In the genomic region with DNA sequence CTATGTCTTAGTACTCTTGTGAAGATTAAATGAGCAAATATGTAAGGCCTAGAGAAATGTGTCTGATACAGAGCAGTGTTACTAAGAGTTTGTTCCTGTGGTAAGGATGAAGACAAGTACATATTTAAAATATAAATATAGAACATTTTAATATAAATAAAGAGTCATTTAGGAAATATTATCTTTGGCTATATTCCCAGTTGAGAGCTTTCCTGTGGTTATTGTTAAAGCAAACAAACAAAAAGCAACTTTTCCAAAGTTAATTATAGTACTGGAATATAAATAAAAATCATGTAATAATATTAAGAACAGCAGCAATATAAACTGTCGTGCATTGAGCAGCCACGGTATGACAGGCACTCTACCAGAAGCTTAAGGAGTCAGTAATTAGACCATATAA, we compare ENCODE assay signal across 19 cellular contexts.
DNase-seq lines count a peak whose midpoint lies in the region; ATAC-seq and TF ChIP-seq lines count a peak whose summit lies in the region.
"Had no signal": no experiment of that assay in that cellular context is flagged by ENCODE, and none has a peak within 500 bp of the region (broad histone marks: within the 10 kb centered on the region; RNA-seq: fewer than 3 reads in every experiment).

No MANE protein-coding gene starts in this region.

- ATAC-seq in activated T-cell treated with anti-CD3 and anti-CD28 coated beads, Interleukin-2, amount 50 U/mL, for 72 hours (replicated peaks in 1 of 2), result no peak
- no peak for ATAC-seq in GM21619 (IDR thresholded peaks at IDR 0.05; ENCODE audit: unreplicated experiment)
- ATAC-seq: left cardiac atrium had no signal

- no peaks in the 10 kb centered on the region for H3K9me3 ChIP-seq in MG63
- H3K9me3 ChIP-seq: esophagus muscularis mucosa, transverse colon had no signal

- H3K4me3 ChIP-seq in MG63, result no peak overlapping the region
- H3K4me3 ChIP-seq: esophagus muscularis mucosa, skin epidermis, transverse colon had no signal

- peaks cover 94% of the 10 kb centered on the region for H3K4me1 Mint-ChIP-seq in activated T-cell treated with anti-CD3 and anti-CD28 coated beads, Interleukin-2, amount 50 U/mL, for 72 hours (ENCODE audit: low read depth)
- peaks cover 45% of the 10 kb centered on the region for H3K4me1 Mint-ChIP-seq in osteocyte (ENCODE audit: unreplicated experiment)

- H3K27me3 ChIP-seq in MG63, result no peaks in the 10 kb centered on the region
- H3K27me3 ChIP-seq: esophagus muscularis mucosa, transverse colon had no signal

- in situ Hi-C loops in KBM-7 (cut with MboI; ENCODE audit: low pct_unique_long_range_greater_than_20kb, low sequenced_read_pairs), result loop anchor here (25.0 kb wide), 1 partner anchor 339 kb away; no protein-coding TSS in a partner anchor

- H3K4me3 Mint-ChIP-seq in activated T-cell treated with anti-CD3 and anti-CD28 coated beads, Interleukin-2, amount 50 U/mL, for 72 hours, result peak overlapping the region; percentile 21 to 83
- H3K4me3 Mint-ChIP-seq in osteocyte (ENCODE audit: unreplicated experiment), result no peak overlapping the region

- peaks cover 15 to 28% of the 10 kb centered on the region in 2 donors for H3K36me3 Mint-ChIP-seq in activated T-cell treated with anti-CD3 and anti-CD28 coated beads, Interleukin-2, amount 50 U/mL, for 72 hours (ENCODE audit: insufficient read depth in 2 of 2)
- H3K36me3 Mint-ChIP-seq in osteocyte (ENCODE audit: unreplicated experiment), result peaks cover 9% of the 10 kb centered on the region

- no peaks in the 10 kb centered on the region for H3K27me3 Mint-ChIP-seq in activated T-cell treated with anti-CD3 and anti-CD28 coated beads, Interleukin-2, amount 50 U/mL, for 72 hours (ENCODE audit: low read depth)
- no peaks in the 10 kb centered on the region for H3K27me3 Mint-ChIP-seq in osteocyte (ENCODE audit: unreplicated experiment)

- H3K9me3 Mint-ChIP-seq in activated T-cell treated with anti-CD3 and anti-CD28 coated beads, Interleukin-2, amount 50 U/mL, for 72 hours, result peaks cover 3 to 8% of the 10 kb centered on the region in 2 donors
- peaks cover 14% of the 10 kb centered on the region for H3K9me3 Mint-ChIP-seq in osteocyte (ENCODE audit: unreplicated experiment)

- no peak for TF ChIP-seq CTCF in osteocyte (IDR thresholded peaks at IDR 0.05)

- H3K36me3 ChIP-seq in MG63, result no peaks in the 10 kb centered on the region
- H3K36me3 ChIP-seq: esophagus muscularis mucosa, transverse colon had no signal

- H3K27ac Mint-ChIP-seq in activated T-cell treated with anti-CD3 and anti-CD28 coated beads, Interleukin-2, amount 50 U/mL, for 72 hours, result peak overlapping the region; percentile 87
- H3K27ac Mint-ChIP-seq in osteocyte (ENCODE audit: unreplicated experiment), result peak overlapping the region; percentile 35

- DNase-seq in activated T-cell treated with anti-CD3 and anti-CD28 coated beads, Interleukin-2, amount 50 U/mL, for 72 hours, result no peak
- DNase-seq in activated T-cell treated with anti-CD3 and anti-CD28 coated beads, Interleukin-2, amount 50 U/mL, for 48 hours, result no peak
- DNase-seq in MG63 (peak; percentile 7), dermis blood vessel endothelial cell (peak; percentile 24), osteocyte (ENCODE audit: extremely low spot score, unreplicated experiment) (no peak), nucleus accumbens (lab: John Stamatoyannopoulos, UW) (no peak), KBM-7 (no peak)
- DNase-seq: activated CD4-positive, alpha-beta T cell treated with anti-CD3 and anti-CD28 coated beads for 4 hours; anterior cingulate cortex; cortex of kidney; hippocampal formation; left cardiac atrium; NCI-H1417 treated with DMSO at 0.1 percent for 48 hours; NCI-H226; T-helper 9 cell; transverse colon had no signal

Comparison
In these comparisons a context has a peak if more than half of its experiments do, and no peak if none do; other contexts are left out.
1. DNase-seq: peak in MG63 (single experiment) and dermis blood vessel endothelial cell (single experiment); none in activated T-cell treated with anti-CD3 and anti-CD28 coated beads, Interleukin-2, amount 50 U/mL, for 72 hours (0 of 2), activated T-cell treated with anti-CD3 and anti-CD28 coated beads, Interleukin-2, amount 50 U/mL, for 48 hours (0 of 2), osteocyte (single experiment), nucleus accumbens (0 of 56) and KBM-7 (single experiment).